Comparison of ENCODE assay signal across 8 cellular contexts in the genomic region with DNA sequence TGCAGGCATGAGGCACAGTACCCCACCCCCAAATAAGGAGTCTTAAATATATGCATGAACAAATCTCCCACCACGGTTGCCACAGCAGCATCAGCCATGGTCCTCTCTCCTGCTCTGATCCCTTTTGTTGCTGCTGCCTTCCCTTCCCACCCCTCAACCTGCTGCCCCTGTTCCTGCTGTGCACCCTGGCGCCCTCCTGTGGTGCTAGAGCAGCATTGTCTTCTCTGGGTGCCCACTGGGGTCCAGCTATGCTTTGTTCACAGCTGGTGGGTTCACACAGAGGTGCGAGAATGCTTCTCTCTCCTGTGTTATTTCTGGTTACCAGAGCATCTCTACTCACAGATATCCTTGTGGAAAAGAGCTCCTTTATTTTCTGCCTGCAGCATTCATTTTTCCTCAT.
A peak's percentile ranks its signal among the peaks of the same experiment; 100 is the strongest.
DNase-seq lines count a peak whose midpoint lies in the region; TF ChIP-seq lines count a peak whose summit lies in the region.

No MANE protein-coding gene starts in this region.

- H3K9ac ChIP-seq in MM.1S (ENCODE audit: low read length) (no peak overlapping the region), smooth muscle cell (ENCODE audit: low read depth) (no peak overlapping the region)

- H3K4me3 Mint-ChIP-seq in activated naive CD4-positive, alpha-beta T cell treated with anti-CD3 and anti-CD28 coated beads for 36 hours, result no peak overlapping the region

- peak; percentile 32 for DNase-seq in activated naive CD4-positive, alpha-beta T cell treated with anti-CD3 and anti-CD28 coated beads for 36 hours
- no peak for DNase-seq in activated naive CD4-positive, alpha-beta T cell treated with Interleukin-2 at 50 U/mL for 16 hours
- DNase-seq in MM.1S, result peak; percentile 20
- DNase-seq in dermis blood vessel endothelial cell, result peak; percentile 32
- no peak for DNase-seq in smooth muscle cell (lab: John Stamatoyannopoulos, UW; ENCODE audit: unreplicated experiment)
- no peak for DNase-seq in NCI-H2171 (lab: John Stamatoyannopoulos, UW)
- no peak for DNase-seq in AG08395 (ENCODE audit: low spot score)
- no peak for DNase-seq in tibial artery

- H3K4me2 ChIP-seq in MM.1S (ENCODE audit: low read depth, low read length), result no peak overlapping the region
- no peak overlapping the region for H3K4me2 ChIP-seq in smooth muscle cell

- H3K9me3 ChIP-seq in MM.1S (replicated peaks; ENCODE audit: insufficient read depth, low read length), result no peaks in the 10 kb centered on the region
- no peaks in the 10 kb centered on the region for H3K9me3 ChIP-seq in smooth muscle cell (replicated peaks; ENCODE audit: low read depth)
- no peaks in the 10 kb centered on the region for H3K9me3 ChIP-seq in tibial artery

- no peaks in the 10 kb centered on the region for H3K4me1 Mint-ChIP-seq in activated naive CD4-positive, alpha-beta T cell treated with anti-CD3 and anti-CD28 coated beads for 36 hours (ENCODE audit: low read depth)

- WGBS in smooth muscle cell (ENCODE audit: low lambda C conversion rate), result 47% methylated on average over 3 of the region's 3 CpGs

- H2AFZ ChIP-seq in MM.1S (ENCODE audit: low read length) (no peak overlapping the region), smooth muscle cell (ENCODE audit: low read depth) (no peak overlapping the region)

- H4K20me1 ChIP-seq in MM.1S (ENCODE audit: insufficient read depth, low read length) (no peaks in the 10 kb centered on the region), smooth muscle cell (ENCODE audit: low read depth) (no peaks in the 10 kb centered on the region)

- H3K36me3 Mint-ChIP-seq in activated naive CD4-positive, alpha-beta T cell treated with anti-CD3 and anti-CD28 coated beads for 36 hours (ENCODE audit: low read depth), result no peaks in the 10 kb centered on the region

- intact Hi-C loops in activated naive CD4-positive, alpha-beta T cell treated with anti-CD3 and anti-CD28 coated beads for 36 hours (cut with micrococcal nuclease), result loop anchor here (1.0 kb wide), 1 partner anchor 527 kb away; no protein-coding TSS in a partner anchor
- intact Hi-C loops in tibial artery (cut with DNase I; ENCODE audit: low total_unique reads), result no loop called here

- H3K27ac ChIP-seq in MM.1S (ENCODE audit: low read length), result no peak overlapping the region
- H3K27ac ChIP-seq in smooth muscle cell (ENCODE audit: low read depth), result no peak overlapping the region
- no peak overlapping the region for H3K27ac ChIP-seq in tibial artery

- no peaks in the 10 kb centered on the region for H3K36me3 ChIP-seq in MM.1S (replicated peaks; ENCODE audit: insufficient read depth, low read length)
- no peaks in the 10 kb centered on the region for H3K36me3 ChIP-seq in smooth muscle cell (ENCODE audit: low read depth)
- peaks cover 0 to 4% (median 0%) of the 10 kb centered on the region in 3 donors for H3K36me3 ChIP-seq in tibial artery

- H3K9me3 Mint-ChIP-seq in activated naive CD4-positive, alpha-beta T cell treated with anti-CD3 and anti-CD28 coated beads for 36 hours, result no peaks in the 10 kb centered on the region

- H3F3A ChIP-seq in MM.1S (ENCODE audit: insufficient read depth, low read length) (no peaks in the 10 kb centered on the region), smooth muscle cell (ENCODE audit: low read depth) (peaks cover 8% of the 10 kb centered on the region)

- no peak overlapping the region for H3K4me3 ChIP-seq in MM.1S (ENCODE audit: low read length)
- no peak overlapping the region for H3K4me3 ChIP-seq in smooth muscle cell
- no peak overlapping the region for H3K4me3 ChIP-seq in tibial artery

- no peaks in the 10 kb centered on the region for H3K79me2 ChIP-seq in MM.1S (ENCODE audit: low read length)
- H3K79me2 ChIP-seq in smooth muscle cell (ENCODE audit: low read depth), result no peaks in the 10 kb centered on the region

- H3K27me3 ChIP-seq in MM.1S (replicated peaks; ENCODE audit: insufficient read depth, low read length) (no peaks in the 10 kb centered on the region), smooth muscle cell (ENCODE audit: low read depth) (no peaks in the 10 kb centered on the region), tibial artery (no peaks in the 10 kb centered on the region)

- no peaks in the 10 kb centered on the region for H3K27me3 Mint-ChIP-seq in activated naive CD4-positive, alpha-beta T cell treated with anti-CD3 and anti-CD28 coated beads for 36 hours (ENCODE audit: low read depth)

- no peaks in the 10 kb centered on the region for H3K9me2 ChIP-seq in MM.1S (replicated peaks; ENCODE audit: insufficient read depth, low read length)

- CTCF ChIA-PET in activated naive CD4-positive, alpha-beta T cell treated with anti-CD3 and anti-CD28 coated beads for 36 hours (lab: Charles Lee), result interaction anchor here (1.3 kb wide), 1 partner anchor 14 kb away, joined by 5 read pairs; no protein-coding TSS in a partner anchor

- H3K4me1 ChIP-seq in MM.1S (ENCODE audit: low read length) (no peaks in the 10 kb centered on the region), smooth muscle cell (ENCODE audit: low read depth) (no peaks in the 10 kb centered on the region), tibial artery (no peaks in the 10 kb centered on the region)

- TF ChIP-seq CTCF in MM.1S (IDR thresholded peaks at IDR 0.05; ENCODE audit: low read length) (peak; percentile 49), smooth muscle cell (IDR thresholded peaks at IDR 0.05; ENCODE audit: borderline replicate concordance, insufficient read depth, poor library complexity, severe bottlenecking) (peak; percentile 23), tibial artery (IDR thresholded peaks at IDR 0.05) (no peak)

- no peak overlapping the region for H3K27ac Mint-ChIP-seq in activated naive CD4-positive, alpha-beta T cell treated with anti-CD3 and anti-CD28 coated beads for 36 hours

Comparison
In these comparisons a context has a peak if more than half of its experiments do, and no peak if none do; other contexts are left out.
1. DNase-seq: peak in activated naive CD4-positive, alpha-beta T cell treated with anti-CD3 and anti-CD28 coated beads for 36 hours (single experiment), MM.1S (single experiment) and dermis blood vessel endothelial cell (single experiment); none in activated naive CD4-positive, alpha-beta T cell treated with Interleukin-2 at 50 U/mL for 16 hours (single experiment), smooth muscle cell (single experiment), NCI-H2171 (single experiment), AG08395 (single experiment) and tibial artery (0 of 2).
2. CTCF ChIP-seq: peak in MM.1S (single experiment) and smooth muscle cell (single experiment); none in tibial artery (0 of 2).